In genomic region chr2:240921319-240922233, GRCh38 we compare ENCODE assay signal across 8 cellular contexts. TPM values are rescaled to one million over a fixed set of nuclear protein-coding genes. Genes with fewer than 3 reads are reported as not detected.
DNase-seq lines count a peak whose midpoint lies in the region; ATAC-seq and TF ChIP-seq lines count a peak whose summit lies in the region.

No MANE protein-coding gene starts in this region.

- H3K36me3 ChIP-seq in mucosa of rectum (ENCODE audit: control insufficient read depth in 2 of 2, insufficient read depth in 2 of 2, low read length in 2 of 2), result no peaks in the 10 kb centered on the region

- H3K9me3 ChIP-seq in AG04450 (ENCODE audit: control insufficient read depth, insufficient read depth, low read length), result no peaks in the 10 kb centered on the region; the same call in 1 of the 2 replicates
- H3K9me3 ChIP-seq in mucosa of rectum (ENCODE audit: control insufficient read depth in 2 of 2, low read length in 2 of 2), result no peaks in the 10 kb centered on the region

- ATAC-seq in HG03280 (IDR thresholded peaks at IDR 0.05; ENCODE audit: unreplicated experiment), result no peak
- no peak for ATAC-seq in GM21390 (IDR thresholded peaks at IDR 0.05; ENCODE audit: unreplicated experiment)

- H3K4me3 ChIP-seq in AG04450 (ENCODE audit: low read depth, low read length) (no peak overlapping the region), choroid plexus epithelial cell (ENCODE audit: low read depth, low read length) (no peak overlapping the region), mucosa of rectum (ENCODE audit: low read length in 2 of 2) (no peak overlapping the region)

- peaks cover 0 to 2% of the 10 kb centered on the region in 2 donors for H3K4me1 ChIP-seq in mucosa of rectum (ENCODE audit: control insufficient read depth in 2 of 2, insufficient read depth in 2 of 2, low read length in 2 of 2)

- H3K27ac ChIP-seq in AG04450 (ENCODE audit: low read depth, low read length), result peak overlapping the region; percentile 99
- peak overlapping the region; percentile 7 to 38 for H3K27ac ChIP-seq in mucosa of rectum (ENCODE audit: low read depth in 2 of 2, low read length in 2 of 2)

- H3K9ac ChIP-seq in mucosa of rectum (ENCODE audit: low read depth in 1 of 2, low read length in 2 of 2), result no peak overlapping the region

- DNase-seq in AG04450 (ENCODE audit: low read depth, low spot score) (peak; percentile 90), LHCN-M2 (ENCODE audit: low read depth) (peak; percentile 96), choroid plexus epithelial cell (ENCODE audit: low read depth) (peak; percentile 94), Kasumi-1 (lab: John Stamatoyannopoulos, UW) (no peak)
- no peak for DNase-seq in activated CD4-positive, alpha-beta T cell treated with anti-CD3 and anti-CD28 coated beads for 1 hour

- POLR2A ChIA-PET in AG04450 (lab: Yijun Ruan, JAX), result interaction anchor here (0.7 to 1.1 kb wide), 2 partner anchors 71 to 228 kb away, joined by 3 read pairs; partner anchors contain the start of gene PASK

- CTCF ChIA-PET in AG04450 (lab: Charles Lee), result no interaction called here

- H3K27me3 ChIP-seq in AG04450 (ENCODE audit: control insufficient read depth, insufficient read depth, low read length), result no peaks in the 10 kb centered on the region
- H3K27me3 ChIP-seq in mucosa of rectum (ENCODE audit: control insufficient read depth in 2 of 2, insufficient read depth in 2 of 2, low read length in 2 of 2), result no peaks in the 10 kb centered on the region

- no peak for TF ChIP-seq CTCF in AG04450 (IDR thresholded peaks at IDR 0.05; ENCODE audit: low read depth, low read length)
- no peak for TF ChIP-seq CTCF in choroid plexus epithelial cell (conservative IDR thresholded peaks at IDR 0.05; ENCODE audit: low read depth, low read length)

RNA-seq across cellular contexts. Expression of gene CROCC2, which starts 15.4 kb away (rescaled TPM):
- not detected in 2 replicates for polyA plus RNA-seq in AG04450 (2011; rRNA removed)
- polyA minus RNA-seq in AG04450 (2011; rRNA and poly(A)+ RNA removed), result not detected in 2 replicates
- under 0.01 TPM in 1 of 2 replicates, not detected in the other for total RNA-seq in LHCN-M2 (2014; rRNA removed)
- not detected for polyA plus RNA-seq in LHCN-M2 (2012)

RNA-seq across cellular contexts. Expression of gene MAB21L4, which starts 25.6 kb away (rescaled TPM):
- not detected in 2 replicates for polyA plus RNA-seq in AG04450 (2011; rRNA removed)
- not detected in 2 replicates for polyA minus RNA-seq in AG04450 (2011; rRNA and poly(A)+ RNA removed)
- not detected in 2 replicates for total RNA-seq in LHCN-M2 (2014; rRNA removed)
- not detected for polyA plus RNA-seq in LHCN-M2 (2012)

RNA-seq across cellular contexts. Expression of gene AGXT, which starts 53.0 kb away (rescaled TPM):
- not detected in 2 replicates for polyA plus RNA-seq in AG04450 (2011; rRNA removed)
- polyA minus RNA-seq in AG04450 (2011; rRNA and poly(A)+ RNA removed), result not detected in 2 replicates
- not detected in 2 replicates for total RNA-seq in LHCN-M2 (2014; rRNA removed)
- not detected for polyA plus RNA-seq in LHCN-M2 (2012)

Comparison
In these comparisons a context has a peak if more than half of its experiments do, and no peak if none do; other contexts are left out.
1. DNase-seq: peak in AG04450 (single experiment), LHCN-M2 (single experiment) and choroid plexus epithelial cell (single experiment); none in Kasumi-1 (0 of 2) and activated CD4-positive, alpha-beta T cell treated with anti-CD3 and anti-CD28 coated beads for 1 hour (single experiment).